ENCODE assay signal across 30 cellular contexts in genomic region chr9:84722388-84722989, GRCh38. TPM values are rescaled to one million over a fixed set of nuclear protein-coding genes. Genes with fewer than 3 reads are reported as not detected.
DNase-seq lines count a peak whose midpoint lies in the region; ATAC-seq, FAIRE-seq and TF ChIP-seq lines count a peak whose summit lies in the region.
"Had no signal": no experiment of that assay in that cellular context is flagged by ENCODE, and none has a peak within 500 bp of the region (broad histone marks: within the 10 kb centered on the region; RNA-seq: fewer than 3 reads in every experiment).

No MANE protein-coding gene starts in this region.

- H3K4me2 ChIP-seq in mammary epithelial cell (ENCODE audit: insufficient read depth, low read depth, low read length): no peak overlapping the region
- H3K4me2 ChIP-seq: BLaER1 had no signal

- no peak overlapping the region for H3K4me3 Mint-ChIP-seq in type B pancreatic cell
- H3K4me3 Mint-ChIP-seq: CD14-positive monocyte; CD4-positive, alpha-beta memory T cell; CD8-positive, alpha-beta memory T cell had no signal

- intact Hi-C loops in left colon (cut with DNase I, micrococcal nuclease) (no loop called here), mucosa of descending colon (cut with DNase I, micrococcal nuclease) (no loop called here), mammary epithelial cell (cut with micrococcal nuclease) (no loop called here)

- no peak overlapping the region for H3K9ac ChIP-seq in mammary epithelial cell (ENCODE audit: insufficient read depth, low read length)
- H3K9ac ChIP-seq: BLaER1 had no signal

- H3K36me3 ChIP-seq in mucosa of descending colon (ENCODE audit: low read depth): no peaks in the 10 kb centered on the region
- H3K36me3 ChIP-seq in mammary epithelial cell (ENCODE audit: insufficient read depth, low read length): no peaks in the 10 kb centered on the region
- H3K36me3 ChIP-seq: BE2C, BLaER1 had no signal

- dilution Hi-C loops in mammary epithelial cell (cut with HindIII; ENCODE audit: low sequenced_read_pairs): no loop called here

- H3K4me1 ChIP-seq in mucosa of descending colon (ENCODE audit: low read depth): peaks cover 8% of the 10 kb centered on the region
- H3K4me1 ChIP-seq in mammary epithelial cell (ENCODE audit: insufficient read depth, low read length): no peaks in the 10 kb centered on the region
- H3K4me1 ChIP-seq: BE2C, BLaER1 had no signal

- peaks cover 6% of the 10 kb centered on the region for H3K36me3 Mint-ChIP-seq in type B pancreatic cell
- H3K36me3 Mint-ChIP-seq: CD14-positive monocyte; CD4-positive, alpha-beta memory T cell; CD4-positive, CD25-positive, alpha-beta regulatory T cell; CD8-positive, alpha-beta memory T cell had no signal

- H3K27me3 Mint-ChIP-seq in type B pancreatic cell: peaks cover 4% of the 10 kb centered on the region
- H3K27me3 Mint-ChIP-seq: CD4-positive, alpha-beta memory T cell; CD4-positive, CD25-positive, alpha-beta regulatory T cell had no signal

- no peaks in the 10 kb centered on the region for H3K9me3 Mint-ChIP-seq in type B pancreatic cell

- DNase-seq in left colon (no peak), mucosa of descending colon (no peak), urothelium cell line (ENCODE audit: low spot score) (no peak), type B pancreatic cell (ENCODE audit: extremely low spot score, unreplicated experiment) (no peak), mammary epithelial cell (no peak), NCI-H187 treated with DMSO at 0.1 percent for 48 hours (lab: John Stamatoyannopoulos, UW) (no peak)
- DNase-seq: 8988T; ACHN; BE2C; C1 segment of cervical spinal cord; CD4-positive, alpha-beta memory T cell; CD4-positive, CD25-positive, alpha-beta regulatory T cell; CD8-positive, alpha-beta memory T cell; COR-L47; DMS 273 treated with DMSO at 0.1 percent for 48 hours; DMS153; DMS53; DMS79; DND-41; EL; GDM1 had no signal

- peak; percentile 79 for ATAC-seq in left colon
- peak; percentile 58 for ATAC-seq in mucosa of descending colon
- ATAC-seq: GM12878 had no signal

- no peak overlapping the region for H3K27ac Mint-ChIP-seq in type B pancreatic cell
- H3K27ac Mint-ChIP-seq: CD14-positive monocyte; CD4-positive, alpha-beta memory T cell; CD4-positive, CD25-positive, alpha-beta regulatory T cell; CD8-positive, alpha-beta memory T cell had no signal

- H2AFZ ChIP-seq in mammary epithelial cell (ENCODE audit: low read depth, low read length): no peak overlapping the region

- no peaks in the 10 kb centered on the region for H3K27me3 ChIP-seq in mammary epithelial cell (ENCODE audit: insufficient read depth, low read length)
- H3K27me3 ChIP-seq: BE2C, BLaER1 had no signal

- in situ Hi-C loops in mammary epithelial cell (cut with MboI; ENCODE audit: low sequenced_read_pairs in 2 of 2): no loop called here

- CTCF ChIA-PET in mammary epithelial cell (lab: Charles Lee; ENCODE audit: low non-redundant PET): no interaction called here

- no TSS peak for BruUV-seq in mammary epithelial cell (replicated peaks; lab: Mats Ljungman, UMichigan)

- WGBS in mammary epithelial cell (ENCODE audit: low coverage, missing lambda C conversion rate): 86% methylated on average over 5 of the region's 5 CpGs

- H3K4me3 ChIP-seq in mucosa of descending colon (no peak overlapping the region), mammary epithelial cell (replicated peaks in 1 of 3; ENCODE audit: insufficient read depth in 1 of 3, low read depth in 2 of 3, low read length in 3 of 3) (no peak overlapping the region)
- H3K4me3 ChIP-seq: BLaER1, GM12878 had no signal

- no peaks in the 10 kb centered on the region for H3K4me1 Mint-ChIP-seq in type B pancreatic cell (ENCODE audit: unreplicated experiment)
- H3K4me1 Mint-ChIP-seq: CD14-positive monocyte; CD4-positive, alpha-beta memory T cell; CD4-positive, CD25-positive, alpha-beta regulatory T cell; CD8-positive, alpha-beta memory T cell had no signal

- TF ChIP-seq CTCF in mucosa of descending colon (IDR thresholded peaks at IDR 0.05) (no peak), type B pancreatic cell (conservative IDR thresholded peaks at IDR 0.05) (no peak), mammary epithelial cell (conservative IDR thresholded peaks at IDR 0.05 in 1 of 2, IDR thresholded peaks at IDR 0.05 in 1 of 2; ENCODE audit: extremely low read depth in 1 of 2, insufficient read depth in 1 of 2, low read depth in 1 of 2, low read length in 2 of 2) (no peak)

- H3K79me2 ChIP-seq in mammary epithelial cell (ENCODE audit: insufficient read depth, low read length): no peaks in the 10 kb centered on the region

- H3K27ac ChIP-seq in mammary epithelial cell (ENCODE audit: insufficient read depth, low read depth, low read length): no peak overlapping the region
- H3K27ac ChIP-seq: BLaER1 had no signal

- no peaks in the 10 kb centered on the region for H4K20me1 ChIP-seq in mammary epithelial cell (ENCODE audit: insufficient read depth, low read length)
- H4K20me1 ChIP-seq: BLaER1 had no signal

- H3K9me3 ChIP-seq in mucosa of descending colon (no peaks in the 10 kb centered on the region), mammary epithelial cell (replicated peaks; ENCODE audit: insufficient read depth, low read length) (no peaks in the 10 kb centered on the region)
- H3K9me3 ChIP-seq: BE2C, BLaER1 had no signal

- FAIRE-seq in colon (lab: Jason Lieb, UNC): peak; percentile 47
- FAIRE-seq in urothelium cell line (lab: Jason Lieb, UNC): no peak
- FAIRE-seq: A204.1, GM12878, GM12892, GM18507 had no signal

RNA-seq across cellular contexts. Expression of gene NTRK2, which starts 53.0 kb away (rescaled TPM):
- total RNA-seq in left colon (1 to 10 TPM; 2.5 to 5.7 TPM), mucosa of descending colon (1 to 10 TPM; 1.7 to 3.5 (median 2.5) TPM), type B pancreatic cell (ENCODE audit: low replicate concordance) (8.4 and 122 TPM in 2 replicates), mammary epithelial cell (1 to 10 TPM in 1 of 2 donors, under 1 TPM in 1; 0.07 to 1.5 TPM)
- 0.07 TPM for polyA plus RNA-seq in mammary epithelial cell
- not detected for polyA minus RNA-seq in mammary epithelial cell
- total RNA-seq: G401 had no signal
- polyA plus RNA-seq: AG04450; CD14-positive monocyte; CD8-positive, alpha-beta memory T cell had no signal
